ENCODE assay signal across 24 cellular contexts in genomic region chr18:39846277-39846676, GRCh38.
A peak's percentile ranks its signal among the peaks of the same experiment; 100 is the strongest.
DNase-seq lines count a peak whose midpoint lies in the region; ATAC-seq and TF ChIP-seq lines count a peak whose summit lies in the region.
"Had no signal": no experiment of that assay in that cellular context is flagged by ENCODE, and none has a peak within 500 bp of the region (broad histone marks: within the 10 kb centered on the region; RNA-seq: fewer than 3 reads in every experiment).

No MANE protein-coding gene starts in this region.

- H3K27me3 ChIP-seq in right atrium auricular region (no peaks in the 10 kb centered on the region), osteoblast (ENCODE audit: insufficient read depth, low read length) (no peaks in the 10 kb centered on the region)
- H3K27me3 ChIP-seq: BLaER1, Peyer's patch, SJCRH30 had no signal

- DNase-seq in AG10803 (ENCODE audit: low read depth) (peak; percentile 5), fibroblast of mammary gland (ENCODE audit: low read depth) (peak; percentile 30), right atrium auricular region (ENCODE audit: low spot score) (peak; percentile 68), osteoblast (ENCODE audit: insufficient read length, low spot score, missing footprints) (peak; percentile 32), NCI-H748 (lab: John Stamatoyannopoulos, UW; ENCODE audit: unreplicated experiment) (no peak), NCI-H1930 (lab: John Stamatoyannopoulos, UW) (no peak)
- no peak for DNase-seq in stimulated activated CD8-positive, alpha-beta memory T cell treated with anti-CD3 and anti-CD28 coated beads, Interleukin-4, amount 100 ng/mL, for 48 hours
- DNase-seq: activated CD4-positive, alpha-beta memory T cell treated with anti-CD3 and anti-CD28 coated beads, Interleukin-2, amount 10 ng/mL, durations not matched to agents 7 days and 5 days; activated gamma-delta T cell; activated T-cell treated with anti-CD3 and anti-CD28 coated beads for 4 hours; COR-L47; DND-41; effector CD8-positive, alpha-beta T cell; midbrain; NCI-H1436 treated with DMSO at 0.1 percent for 48 hours; NCI-H524; Peyer's patch; SJCRH30; T-cell; transverse colon had no signal

- H3K4me3 ChIP-seq in AG10803 (ENCODE audit: low read length) (no peak overlapping the region), fibroblast of mammary gland (ENCODE audit: control insufficient read depth, low read depth, low read length) (no peak overlapping the region), right atrium auricular region (no peak overlapping the region), osteoblast (ENCODE audit: insufficient read depth, low read length) (no peak overlapping the region)
- H3K4me3 ChIP-seq: BLaER1, Peyer's patch, SJCRH30, transverse colon had no signal

- no peak for ATAC-seq in GM19452 (IDR thresholded peaks at IDR 0.05; ENCODE audit: unreplicated experiment)
- ATAC-seq: activated CD4-positive, CD25-positive, alpha-beta regulatory T cell treated with anti-CD3 and anti-CD28 coated beads, Interleukin-2, amount 50 U/mL, for 24 hours; natural killer cell treated with Interleukin-12 subunit alpha and Interleukin-12 subunit beta and Interleukin-15 and Interleukin-18, amount 100 ng/mL, for 72 hours; T-cell had no signal

- H3K27ac ChIP-seq in right atrium auricular region, result no peak overlapping the region
- H3K27ac ChIP-seq in osteoblast (ENCODE audit: low read depth, low read length), result no peak overlapping the region
- H3K27ac ChIP-seq: BLaER1, Peyer's patch, SJCRH30, transverse colon had no signal

- H3K9me3 ChIP-seq in right atrium auricular region, result no peaks in the 10 kb centered on the region
- H3K9me3 ChIP-seq in osteoblast (ENCODE audit: low read depth, low read length), result no peaks in the 10 kb centered on the region
- H3K9me3 ChIP-seq: BLaER1, Peyer's patch, SJCRH30, transverse colon had no signal

- H3K36me3 ChIP-seq in right atrium auricular region (no peaks in the 10 kb centered on the region), osteoblast (ENCODE audit: insufficient read depth, low read length) (no peaks in the 10 kb centered on the region)
- H3K36me3 ChIP-seq: BLaER1, Peyer's patch, SJCRH30, transverse colon had no signal

- H3K79me2 ChIP-seq in osteoblast (ENCODE audit: insufficient read depth, low read length), result no peaks in the 10 kb centered on the region

- no peak overlapping the region for H2AFZ ChIP-seq in osteoblast (ENCODE audit: low read length)

- H4K20me1 ChIP-seq in osteoblast (ENCODE audit: insufficient read depth, low read length), result no peaks in the 10 kb centered on the region
- H4K20me1 ChIP-seq: BLaER1 had no signal

- H3K4me1 ChIP-seq in right atrium auricular region (peaks cover 0 to 6% of the 10 kb centered on the region in 2 donors), osteoblast (ENCODE audit: insufficient read depth, low read length) (no peaks in the 10 kb centered on the region)
- H3K4me1 ChIP-seq: BLaER1, SJCRH30 had no signal

- TF ChIP-seq CTCF in AG10803 (conservative IDR thresholded peaks at IDR 0.05; ENCODE audit: low read length), result no peak
- TF ChIP-seq CTCF in fibroblast of mammary gland (conservative IDR thresholded peaks at IDR 0.05; ENCODE audit: control insufficient read depth, insufficient read depth, low read depth, low read length), result no peak
- TF ChIP-seq CTCF in right atrium auricular region (IDR thresholded peaks at IDR 0.05), result no peak
- TF ChIP-seq CTCF in osteoblast (IDR thresholded peaks at IDR 0.05; ENCODE audit: extremely low read depth, low read depth, low read length), result no peak

- H3K4me2 ChIP-seq in osteoblast (ENCODE audit: insufficient read depth, low read length), result no peak overlapping the region
- H3K4me2 ChIP-seq: BLaER1 had no signal

Comparison
In these comparisons a context has a peak if more than half of its experiments do, and no peak if none do; other contexts are left out.
1. DNase-seq: peak in AG10803 (single experiment), fibroblast of mammary gland (single experiment), right atrium auricular region (single experiment) and osteoblast (single experiment); none in stimulated activated CD8-positive, alpha-beta memory T cell treated with anti-CD3 and anti-CD28 coated beads, Interleukin-4, amount 100 ng/mL, for 48 hours (single experiment), NCI-H748 (single experiment) and NCI-H1930 (0 of 2).